29 cellular contexts compared by ENCODE assay signal in genomic region chr7:154436560-154436959, GRCh38.
"Had no signal": no experiment of that assay in that cellular context is flagged by ENCODE, and none has a peak within 500 bp of the region (broad histone marks: within the 10 kb centered on the region; RNA-seq: fewer than 3 reads in every experiment).

No MANE protein-coding gene starts in this region.

- H3K36me3 ChIP-seq: colonic mucosa, esophagus muscularis mucosa, esophagus squamous epithelium, gastrocnemius medialis, gastroesophageal sphincter, heart left ventricle, heart right ventricle had no signal

- H3K9me3 ChIP-seq: colonic mucosa, esophagus muscularis mucosa, esophagus squamous epithelium, gastrocnemius medialis, gastroesophageal sphincter, heart left ventricle, heart right ventricle had no signal

- H3K4me1 Mint-ChIP-seq: endodermal cell had no signal

- H3K27me3 Mint-ChIP-seq: dendritic cell treated with granulocyte-macrophage colony-stimulating factor and Interleukin-4, amounts not matched to agents 40 ng/mL and 50 ng/mL, for 4 days; effector memory CD8-positive, alpha-beta T cell had no signal

- H3K27me3 ChIP-seq: colonic mucosa, dorsolateral prefrontal cortex, esophagus muscularis mucosa, esophagus squamous epithelium, foreskin keratinocyte, gastrocnemius medialis, gastroesophageal sphincter, heart right ventricle had no signal

- FAIRE-seq: colon, endometrium, endothelial cell of umbilical vein, frontal cortex had no signal

- H3K4me3 Mint-ChIP-seq: dendritic cell treated with granulocyte-macrophage colony-stimulating factor and Interleukin-4, amounts not matched to agents 40 ng/mL and 50 ng/mL, for 4 days; effector memory CD8-positive, alpha-beta T cell; endodermal cell had no signal

- H3K4me3 ChIP-seq: colonic mucosa, coronary artery, dorsolateral prefrontal cortex, esophagus muscularis mucosa, esophagus squamous epithelium, gastrocnemius medialis, gastroesophageal sphincter, heart left ventricle, heart right ventricle had no signal

- H3K27ac Mint-ChIP-seq: dendritic cell treated with granulocyte-macrophage colony-stimulating factor and Interleukin-4, amounts not matched to agents 40 ng/mL and 50 ng/mL, for 4 days; effector memory CD8-positive, alpha-beta T cell; endodermal cell had no signal

- DNase-seq: colonic mucosa; cortex of kidney; dermis blood vessel endothelial cell; dorsolateral prefrontal cortex; effector CD4-positive, alpha-beta T cell; effector CD8-positive, alpha-beta T cell; effector memory CD4-positive, alpha-beta T cell; effector memory CD8-positive, alpha-beta T cell; endodermal cell; erythroblast; esophagus squamous epithelium; foreskin fibroblast; foreskin keratinocyte; foreskin melanocyte; gastrocnemius medialis; glutamatergic neuron; head of caudate nucleus; heart left ventricle; heart right ventricle had no signal

- H3K4me1 ChIP-seq: colonic mucosa, esophagus muscularis mucosa, esophagus squamous epithelium, foreskin keratinocyte, gastroesophageal sphincter, heart left ventricle, heart right ventricle had no signal

- H3K27ac ChIP-seq: colonic mucosa, coronary artery, dorsolateral prefrontal cortex, epithelial cell of prostate, esophagus muscularis mucosa, esophagus squamous epithelium, foreskin keratinocyte, gastroesophageal sphincter, heart left ventricle, heart right ventricle had no signal

- ATAC-seq: effector memory CD8-positive, alpha-beta T cell; esophagus mucosa; foreskin keratinocyte; gastroesophageal sphincter; heart left ventricle; heart right ventricle had no signal

- H3K9me3 Mint-ChIP-seq: endodermal cell had no signal
